Comparison of ENCODE assay signal across 8 cellular contexts in the genomic region with DNA sequence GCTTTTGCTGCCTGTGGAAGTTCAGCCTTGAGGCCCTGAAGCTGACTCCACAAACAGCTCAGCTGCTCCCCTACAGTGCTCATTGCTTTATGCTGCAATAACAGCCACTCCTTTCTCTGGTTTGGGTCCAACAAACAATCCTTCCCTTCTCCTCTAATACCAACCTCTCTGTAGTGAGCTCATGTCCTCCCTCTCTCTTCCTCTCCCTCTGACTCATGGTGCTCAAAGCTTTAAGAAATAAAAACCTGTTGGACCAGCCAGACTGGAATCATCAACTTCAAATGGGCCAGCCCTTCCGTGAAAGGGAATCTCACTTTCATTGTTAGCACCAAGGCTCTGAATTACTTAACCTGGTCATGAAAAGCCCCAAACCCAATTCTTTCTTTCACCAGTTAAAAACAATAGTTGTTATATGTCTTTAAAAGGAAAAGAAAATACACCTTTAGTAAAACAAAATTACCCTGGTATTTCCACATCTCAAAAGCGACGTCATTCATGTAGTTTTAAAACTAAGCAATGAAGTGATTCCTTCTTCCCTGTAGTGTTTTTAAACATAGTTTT.
A peak's percentile ranks its signal among the peaks of the same experiment; 100 is the strongest.
DNase-seq lines count a peak whose midpoint lies in the region; ATAC-seq and TF ChIP-seq lines count a peak whose summit lies in the region.

No MANE protein-coding gene starts in this region.

- no peaks in the 10 kb centered on the region; the same call in 1 of the 2 replicates for H3K9me2 ChIP-seq in GM23338 (ENCODE audit: insufficient read depth)

- peak overlapping the region; percentile 4; the same call in 1 of the 2 replicates for H3K4me2 ChIP-seq in GM23338

- peak overlapping the region; percentile 18; the same call in 1 of the 2 replicates for H2AFZ ChIP-seq in GM23338

- H3K27me3 ChIP-seq in Caco-2 (replicated peaks; ENCODE audit: control insufficient read depth, insufficient read depth, low read length) = no peaks in the 10 kb centered on the region
- H3K27me3 ChIP-seq in GM23338 (ENCODE audit: insufficient read depth) = no peaks in the 10 kb centered on the region

- H3K9me3 Mint-ChIP-seq in Caco-2 (ENCODE audit: unreplicated experiment) (no peaks in the 10 kb centered on the region), GM23338 (peaks cover 4% of the 10 kb centered on the region; the same call in 1 of the 3 replicates), chondrocyte (ENCODE audit: low read depth) (peaks cover 4% of the 10 kb centered on the region), natural killer cell (no peaks in the 10 kb centered on the region), glutamatergic neuron (ENCODE audit: unreplicated experiment) (no peaks in the 10 kb centered on the region)

- H3K4me1 Mint-ChIP-seq in Caco-2 (ENCODE audit: low read depth, unreplicated experiment) (peaks cover 17% of the 10 kb centered on the region), GM23338 (peaks cover 41% of the 10 kb centered on the region), chondrocyte (ENCODE audit: low read depth) (peaks cover 31% of the 10 kb centered on the region), natural killer cell (peaks cover 56 to 70% of the 10 kb centered on the region in 2 donors), glutamatergic neuron (ENCODE audit: low read depth, unreplicated experiment) (no peaks in the 10 kb centered on the region)

- H3K36me3 Mint-ChIP-seq in Caco-2 (ENCODE audit: insufficient read depth, unreplicated experiment) (peaks cover 6% of the 10 kb centered on the region), GM23338 (ENCODE audit: low read depth) (peaks cover 14% of the 10 kb centered on the region; the same call in 2 of the 3 replicates), chondrocyte (ENCODE audit: low read depth) (no peaks in the 10 kb centered on the region), natural killer cell (no peaks in the 10 kb centered on the region), glutamatergic neuron (ENCODE audit: unreplicated experiment) (peaks cover 2% of the 10 kb centered on the region)

- H3K36me3 ChIP-seq in Caco-2 (ENCODE audit: control insufficient read depth, insufficient read depth, low read length) (no peaks in the 10 kb centered on the region), GM23338 (ENCODE audit: insufficient read depth) (no peaks in the 10 kb centered on the region)

- no peak overlapping the region for H3K27ac ChIP-seq in GM23338 (ENCODE audit: low read depth)

- H3K27ac Mint-ChIP-seq in Caco-2 (ENCODE audit: unreplicated experiment) (peak overlapping the region; percentile 78), GM23338 (peak overlapping the region; percentile 44), chondrocyte (ENCODE audit: unreplicated experiment) (peak overlapping the region; percentile 74), natural killer cell (peak overlapping the region; percentile 85 to 89), glutamatergic neuron (ENCODE audit: unreplicated experiment) (no peak overlapping the region)

- no peaks in the 10 kb centered on the region for H3K79me2 ChIP-seq in GM23338 (replicated peaks; ENCODE audit: insufficient read depth)

- ATAC-seq in GM23338 (peak; percentile 95), natural killer cell (peak; percentile 13 to 30 (median 28)), left lobe of liver (no peak)

- intact Hi-C loops in Caco-2 (cut with micrococcal nuclease; ENCODE audit: unreplicated experiment) (no loop called here), natural killer cell (cut with micrococcal nuclease) (loop anchor here (1.0 to 2.0 kb wide), 5 partner anchors 19 to 243 kb away; a partner anchor contains a TSS)

- POLR2A ChIA-PET in Caco-2 (lab: Charles Lee) = interaction anchor here (0.6 to 1.2 kb wide), 2 partner anchors 126 to 662 kb away, joined by 3 to 5 read pairs; a partner anchor contains a TSS

- TF ChIP-seq CTCF in Caco-2 (IDR thresholded peaks at IDR 0.05; ENCODE audit: insufficient read depth in 1 of 2, low read depth in 1 of 2, low read length in 1 of 2, severe bottlenecking in 1 of 2, unreplicated experiment in 1 of 2) (no peak), GM23338 (conservative IDR thresholded peaks at IDR 0.05; ENCODE audit: low read depth in 2 of 2) (no peak), chondrocyte (IDR thresholded peaks at IDR 0.05) (no peak), natural killer cell (IDR thresholded peaks at IDR 0.05) (no peak), glutamatergic neuron (IDR thresholded peaks at IDR 0.05; ENCODE audit: partially characterized antibody, unreplicated experiment) (no peak)

- H3K4me3 ChIP-seq in Caco-2 (ENCODE audit: low read depth, low read length) (no peak overlapping the region), GM23338 (no peak overlapping the region)

- no peaks in the 10 kb centered on the region for H3K9me3 ChIP-seq in Caco-2

- H3K27me3 Mint-ChIP-seq in Caco-2 (ENCODE audit: insufficient read depth, unreplicated experiment) (no peaks in the 10 kb centered on the region), GM23338 (ENCODE audit: insufficient read depth, low read depth, poor library complexity) (peaks cover 11% of the 10 kb centered on the region), chondrocyte (ENCODE audit: low read depth) (no peaks in the 10 kb centered on the region), natural killer cell (ENCODE audit: low read depth in 2 of 2) (no peaks in the 10 kb centered on the region), glutamatergic neuron (ENCODE audit: unreplicated experiment) (no peaks in the 10 kb centered on the region)

- no TSS peak for BruUV-seq in Caco-2 (replicated peaks; lab: Mats Ljungman, UMichigan)

- H3K4me3 Mint-ChIP-seq in Caco-2 (ENCODE audit: unreplicated experiment) = peak overlapping the region; percentile 11
- peak overlapping the region; percentile 4; the same call in 1 of the 3 replicates for H3K4me3 Mint-ChIP-seq in GM23338
- H3K4me3 Mint-ChIP-seq in chondrocyte (ENCODE audit: unreplicated experiment) = no peak overlapping the region
- peak overlapping the region; percentile 33 for H3K4me3 Mint-ChIP-seq in natural killer cell
- no peak overlapping the region for H3K4me3 Mint-ChIP-seq in glutamatergic neuron (ENCODE audit: unreplicated experiment)

- H3K4me1 ChIP-seq in Caco-2 (peaks cover 13% of the 10 kb centered on the region), GM23338 (ENCODE audit: insufficient read depth) (peaks cover 24% of the 10 kb centered on the region)

- CTCF ChIA-PET in Caco-2 (lab: Charles Lee) = interaction anchor here (0.7 kb wide), 1 partner anchor 46 kb away, joined by 3 read pairs; no protein-coding TSS in a partner anchor

- no peaks in the 10 kb centered on the region for H3F3A ChIP-seq in GM23338 (replicated peaks; ENCODE audit: low read depth)

- DNase-seq in Caco-2 (peak; percentile 53 to 70), GM23338 (ENCODE audit: low spot score) (peak; percentile 83), NCI-H345 (lab: John Stamatoyannopoulos, UW) (peak; percentile 86), chondrocyte (ENCODE audit: low spot score) (no peak), natural killer cell (no peak), left lobe of liver (ENCODE audit: low spot score) (no peak), NCI-H1092 treated with DMSO at 0.1 percent for 48 hours (lab: John Stamatoyannopoulos, UW) (no peak), glutamatergic neuron (no peak)

- H4K20me1 ChIP-seq in GM23338 (replicated peaks; ENCODE audit: insufficient read depth) = no peaks in the 10 kb centered on the region

TF ChIP-seq in GM23338, 12 proteins besides CTCF, POLR2A, EP300 and RAD21 (continues in another document):
- TF ChIP-seq EZH2phosphoT487 (IDR thresholded peaks at IDR 0.05; ENCODE audit: unreplicated experiment) = no peak

Comparison
In these comparisons a context has a peak if more than half of its experiments do, and no peak if none do; other contexts are left out.
1. DNase-seq: peak in Caco-2 (2 of 2), GM23338 (single experiment) and NCI-H345 (single experiment); none in chondrocyte (single experiment), natural killer cell (single experiment), left lobe of liver (single experiment), NCI-H1092 treated with DMSO at 0.1 percent for 48 hours (single experiment) and glutamatergic neuron (single experiment).
2. H3K4me3 Mint-ChIP-seq: peak in Caco-2 (single experiment), GM23338 (single experiment) and natural killer cell (single experiment); none in chondrocyte (single experiment) and glutamatergic neuron (single experiment).